8 cellular contexts compared by ENCODE assay signal in genomic region chr3:49397470-49397869, GRCh38. TPM values are rescaled to one million over a fixed set of nuclear protein-coding genes. Genes with fewer than 3 reads are reported as not detected.
DNase-seq lines count a peak whose midpoint lies in the region; ATAC-seq, FAIRE-seq and TF ChIP-seq lines count a peak whose summit lies in the region.

No MANE protein-coding gene starts in this region.

- TF ChIP-seq POLR2A in GM12878 (IDR thresholded peaks at IDR 0.05; ENCODE audit: low read depth, low read length): no peak

- POLR2A ChIA-PET in GM12878 (lab: Charles Lee): interaction anchor here (1.2 kb wide), 1 partner anchor 9 kb away, joined by 3 read pairs; no protein-coding TSS in a partner anchor
- POLR2A ChIA-PET in activated CD4-positive, alpha-beta memory T cell treated with anti-CD3 and anti-CD28 coated beads, Interleukin-2, amount 10 ng/mL, durations not matched to agents 7 days and 5 days (lab: Charles Lee): no interaction called here

- peaks cover 6% of the 10 kb centered on the region for H4K20me1 ChIP-seq in GM12878 (ENCODE audit: control insufficient read depth, insufficient read depth)

- no peak for ATAC-seq in stimulated activated naive CD8-positive, alpha-beta T cell treated with anti-CD3 and anti-CD28 coated beads, Interleukin-15, Interleukin-2, amounts not matched to agents 100 U/mL and 50 U/mL, for 24 hours
- ATAC-seq in GM12878: peak; percentile 89
- ATAC-seq in GM21619 (IDR thresholded peaks at IDR 0.05; ENCODE audit: unreplicated experiment): no peak

- CTCF ChIA-PET in GM12878 (lab: Yijun Ruan, JAX): interaction anchor here (0.8 to 1.0 kb wide), 3 partner anchors 11 to 52 kb away, joined by 3 read pairs; no protein-coding TSS in a partner anchor
- CTCF ChIA-PET in activated CD4-positive, alpha-beta memory T cell treated with anti-CD3 and anti-CD28 coated beads, Interleukin-2, amount 10 ng/mL, durations not matched to agents 7 days and 5 days (lab: Charles Lee): interaction anchor here (0.9 kb wide), 1 partner anchor 57 kb away, joined by 4 read pairs; the partner anchor contains the start of gene USP4

- TF ChIP-seq RAD21 in GM12878 (IDR thresholded peaks at IDR 0.05; ENCODE audit: insufficient read depth, low read depth, low read length): no peak

- no peak for TF ChIP-seq CTCF in GM12878 (IDR thresholded peaks at IDR 0.05 in 2 of 3, conservative IDR thresholded peaks at IDR 0.05 in 1 of 3; ENCODE audit: control insufficient read depth in 2 of 3, extremely low read depth in 1 of 3, insufficient read depth in 1 of 3, low read depth in 3 of 3, low read length in 3 of 3)
- no peak for TF ChIP-seq CTCF in coronary artery (IDR thresholded peaks at IDR 0.05)

- peak; percentile 84 for FAIRE-seq in GM12878 (lab: Jason Lieb, UNC)

- H3K4me1 ChIP-seq in GM12878 (ENCODE audit: control insufficient read depth, insufficient read depth, low read length): peaks cover 14% of the 10 kb centered on the region

- H3K27ac Mint-ChIP-seq in stimulated activated naive CD8-positive, alpha-beta T cell treated with anti-CD3 and anti-CD28 coated beads, Interleukin-15, Interleukin-2, amounts not matched to agents 100 ng/mL and 50 ng/mL, for 24 hours: peak overlapping the region; percentile 8
- no peak overlapping the region for H3K27ac Mint-ChIP-seq in activated CD4-positive, alpha-beta memory T cell treated with anti-CD3 and anti-CD28 coated beads, Interleukin-2, amount 10 ng/mL, durations not matched to agents 7 days and 5 days

- H3K36me3 Mint-ChIP-seq in stimulated activated naive CD8-positive, alpha-beta T cell treated with anti-CD3 and anti-CD28 coated beads, Interleukin-15, Interleukin-2, amounts not matched to agents 100 ng/mL and 50 ng/mL, for 24 hours (ENCODE audit: low read depth): peaks cover 64% of the 10 kb centered on the region
- H3K36me3 Mint-ChIP-seq in activated CD4-positive, alpha-beta memory T cell treated with anti-CD3 and anti-CD28 coated beads, Interleukin-2, amount 10 ng/mL, durations not matched to agents 7 days and 5 days (ENCODE audit: low read depth): peaks cover 51% of the 10 kb centered on the region

- no peak for TF ChIP-seq EP300 in GM12878 (IDR thresholded peaks at IDR 0.05; ENCODE audit: borderline replicate concordance in 1 of 2, control insufficient read depth in 1 of 2, low read depth in 2 of 2, low read length in 2 of 2)

- no peak overlapping the region for H3K9ac ChIP-seq in GM12878 (ENCODE audit: control insufficient read depth, insufficient read depth, low read length)

- H3K4me3 Mint-ChIP-seq in stimulated activated naive CD8-positive, alpha-beta T cell treated with anti-CD3 and anti-CD28 coated beads, Interleukin-15, Interleukin-2, amounts not matched to agents 100 ng/mL and 50 ng/mL, for 24 hours: no peak overlapping the region
- H3K4me3 Mint-ChIP-seq in activated CD4-positive, alpha-beta memory T cell treated with anti-CD3 and anti-CD28 coated beads, Interleukin-2, amount 10 ng/mL, durations not matched to agents 7 days and 5 days: no peak overlapping the region

- no peaks in the 10 kb centered on the region for H3K27me3 Mint-ChIP-seq in stimulated activated naive CD8-positive, alpha-beta T cell treated with anti-CD3 and anti-CD28 coated beads, Interleukin-15, Interleukin-2, amounts not matched to agents 100 ng/mL and 50 ng/mL, for 24 hours
- no peaks in the 10 kb centered on the region for H3K27me3 Mint-ChIP-seq in activated CD4-positive, alpha-beta memory T cell treated with anti-CD3 and anti-CD28 coated beads, Interleukin-2, amount 10 ng/mL, durations not matched to agents 7 days and 5 days

- 50% methylated on average over 4 of the region's 4 CpGs for WGBS in GM12878 (ENCODE audit: insufficient coverage, insufficient replicate concordance, low lambda C conversion rate, missing lambda C conversion rate)

- peaks cover 84% of the 10 kb centered on the region for H3K4me1 Mint-ChIP-seq in stimulated activated naive CD8-positive, alpha-beta T cell treated with anti-CD3 and anti-CD28 coated beads, Interleukin-15, Interleukin-2, amounts not matched to agents 100 ng/mL and 50 ng/mL, for 24 hours (ENCODE audit: low read depth)
- peaks cover 47% of the 10 kb centered on the region for H3K4me1 Mint-ChIP-seq in activated CD4-positive, alpha-beta memory T cell treated with anti-CD3 and anti-CD28 coated beads, Interleukin-2, amount 10 ng/mL, durations not matched to agents 7 days and 5 days

- no peak overlapping the region for H3K4me3 ChIP-seq in GM12878
- H3K4me3 ChIP-seq in coronary artery: no peak overlapping the region

- intact Hi-C loops in GM12878 (cut with micrococcal nuclease; ENCODE audit: unreplicated experiment): no loop called here

- no peak for DNase-seq in stimulated activated naive CD8-positive, alpha-beta T cell treated with anti-CD3 and anti-CD28 coated beads, Interleukin-15, Interleukin-2, amounts not matched to agents 100 U/mL and 50 U/mL, for 24 hours
- no peak for DNase-seq in GM12878 (ENCODE audit: low read depth, low spot score)
- peak; percentile 29 for DNase-seq in islet precursor cell
- DNase-seq in NOMO-1 treated with dmso at 0.1 percent for 144 hours (lab: John Stamatoyannopoulos, UW; ENCODE audit: unreplicated experiment): no peak
- no peak for DNase-seq in coronary artery (ENCODE audit: low spot score)
- DNase-seq in activated CD4-positive, alpha-beta memory T cell treated with anti-CD3 and anti-CD28 coated beads, Interleukin-2, amount 10 ng/mL, durations not matched to agents 7 days and 5 days: no peak

- no peaks in the 10 kb centered on the region for H3K9me3 Mint-ChIP-seq in stimulated activated naive CD8-positive, alpha-beta T cell treated with anti-CD3 and anti-CD28 coated beads, Interleukin-15, Interleukin-2, amounts not matched to agents 100 ng/mL and 50 ng/mL, for 24 hours
- no peaks in the 10 kb centered on the region for H3K9me3 Mint-ChIP-seq in activated CD4-positive, alpha-beta memory T cell treated with anti-CD3 and anti-CD28 coated beads, Interleukin-2, amount 10 ng/mL, durations not matched to agents 7 days and 5 days

- H3K36me3 ChIP-seq in GM12878 (ENCODE audit: control insufficient read depth in 2 of 2, insufficient read depth in 2 of 2, low read length in 1 of 2): peaks cover 7 to 12% of the 10 kb centered on the region in 2 experiments; a peak in 3 of 4 replicates

- in situ Hi-C loops in GM12878 (cut with MboI): no loop called here

- no peaks in the 10 kb centered on the region for H3K9me3 ChIP-seq in GM12878 (replicated peaks; ENCODE audit: control insufficient read depth, insufficient read depth, low read length)

- H2AFZ ChIP-seq in GM12878 (ENCODE audit: control insufficient read depth, low read depth, low read length): no peak overlapping the region

- no peak overlapping the region for H3K4me2 ChIP-seq in GM12878 (ENCODE audit: control insufficient read depth, insufficient read depth)

- RAD21 ChIA-PET in GM12878 (lab: Charles Lee; ENCODE audit: unreplicated experiment): no interaction called here

- TSS peak; percentile 7 for BruUV-seq in GM12878 (replicated peaks; lab: Mats Ljungman, UMichigan)

- H3K27ac ChIP-seq in GM12878 (ENCODE audit: control insufficient read depth, insufficient read depth) (no peak overlapping the region), coronary artery (no peak overlapping the region)

- SMC1A ChIA-PET in GM12878 (lab: Charles Lee; ENCODE audit: uncharacterized antibody, unreplicated experiment): interaction anchor here (0.9 to 1.2 kb wide), 3 partner anchors 8 to 58 kb away, joined by 3 to 5 read pairs (median 3); partner anchors contain the start of gene USP4

- H3K79me2 ChIP-seq in GM12878 (ENCODE audit: control insufficient read depth, insufficient read depth, low read length): peaks cover 84% of the 10 kb centered on the region

- H3K27me3 ChIP-seq in GM12878 (replicated peaks in 1 of 2; ENCODE audit: control insufficient read depth in 2 of 2, insufficient read depth in 2 of 2, low read length in 1 of 2): no peaks in the 10 kb centered on the region

RNA-seq across cellular contexts. Expression of gene RHOA, which starts 14.3 kb away (rescaled TPM):
- 56.0 and 62.2 TPM in 2 replicates for total RNA-seq in GM12878 (2013; cell fraction: nucleolus; rRNA removed)
- total RNA-seq in GM12878 (2014; rRNA removed): 246 and 269 TPM in 2 replicates
- 414 and 415 TPM in 2 replicates for total RNA-seq in GM12878 (2014; rRNA removed; fragmentation: Illumina TruSeq; extraction: Trizol)
- 463 and 474 TPM in 2 replicates for total RNA-seq in GM12878 (2021)
- 370 TPM for polyA plus RNA-seq in GM12878 (2011; ENCODE audit: low read depth)
- 265 and 285 TPM in 2 replicates for polyA plus RNA-seq in GM12878 (2011; rRNA removed)
- polyA plus RNA-seq in GM12878 (2011; cell fraction: cytosol; rRNA removed): 340 and 373 TPM in 2 replicates
- polyA plus RNA-seq in GM12878 (2011; cell fraction: nucleus; rRNA removed): 212 and 231 TPM in 2 replicates
- polyA plus RNA-seq in GM12878 (2012): 407 and 450 TPM in 2 replicates
- 568 and 674 TPM in 2 replicates for polyA plus RNA-seq in GM12878 (2014; fragmentation: Illumina TruSeq; extraction: Trizol)
- polyA plus RNA-seq in GM12878 (2014; fragmentation: Nextera tagmentation; extraction: Ambion mirVana): 1,000 to 10,000 TPM in 1 of 2 experiments, 100 to 1,000 TPM in 1; 696 to 1,049 TPM
- 332 and 351 TPM in 2 replicates for polyA plus RNA-seq in GM12878 (2014; rRNA removed)
- 100 to 1,000 TPM; 683 to 684 TPM for polyA plus RNA-seq in GM12878 (2016; fragmentation: Nextera tagmentation; extraction: Ambion mirVana)
- polyA minus RNA-seq in GM12878 (2011; rRNA and poly(A)+ RNA removed): 265 and 343 TPM in 2 replicates
- polyA minus RNA-seq in GM12878 (2011; cell fraction: cytosol; rRNA and poly(A)+ RNA removed): 183 and 242 TPM in 2 replicates
- polyA minus RNA-seq in GM12878 (2011; cell fraction: nucleus; rRNA and poly(A)+ RNA removed): 51.5 and 60.5 TPM in 2 replicates
- total RNA-seq in activated CD4-positive, alpha-beta memory T cell treated with anti-CD3 and anti-CD28 coated beads, Interleukin-2, amount 10 ng/mL, durations not matched to agents 7 days and 5 days: 100 to 1,000 TPM; 504 to 505 TPM

RNA-seq across cellular contexts. Expression of gene TCTA, which starts 14.8 kb away (rescaled TPM):
- 34.8 and 38.6 TPM in 2 replicates for total RNA-seq in GM12878 (2013; cell fraction: nucleolus; rRNA removed)
- total RNA-seq in GM12878 (2014; rRNA removed) (17.3 and 17.7 TPM in 2 replicates), GM12878 (2014; rRNA removed; fragmentation: Illumina TruSeq; extraction: Trizol) (12.7 and 13.7 TPM in 2 replicates), GM12878 (2021) (17.7 and 18.3 TPM in 2 replicates)
- polyA plus RNA-seq in GM12878 (2011; ENCODE audit: low read depth): 12.8 TPM
- polyA plus RNA-seq in GM12878 (2011; rRNA removed) (11.6 and 18.2 TPM in 2 replicates), GM12878 (2014; fragmentation: Illumina TruSeq; extraction: Trizol) (27.6 and 30.5 TPM in 2 replicates), GM12878 (2014; fragmentation: Nextera tagmentation; extraction: Ambion mirVana) (1 to 10 TPM; 6.5 to 7.1 TPM), GM12878 (2014; rRNA removed) (22.4 and 25.5 TPM in 2 replicates), GM12878 (2016; fragmentation: Nextera tagmentation; extraction: Ambion mirVana) (10 to 100 TPM; 27.6 to 27.9 TPM)
- 25.0 and 27.8 TPM in 2 replicates for polyA plus RNA-seq in GM12878 (2011; cell fraction: cytosol; rRNA removed)
- polyA plus RNA-seq in GM12878 (2011; cell fraction: nucleus; rRNA removed): 9.3 and 9.7 TPM in 2 replicates
- 13.8 and 18.9 TPM in 2 replicates for polyA plus RNA-seq in GM12878 (2012)
- 19.4 and 27.8 TPM in 2 replicates for polyA minus RNA-seq in GM12878 (2011; rRNA and poly(A)+ RNA removed)
- polyA minus RNA-seq in GM12878 (2011; cell fraction: cytosol; rRNA and poly(A)+ RNA removed): 6.1 and 8.2 TPM in 2 replicates
- 12.0 and 24.1 TPM in 2 replicates for polyA minus RNA-seq in GM12878 (2011; cell fraction: nucleus; rRNA and poly(A)+ RNA removed)
- 10 to 100 TPM; 19.7 to 22.4 TPM for total RNA-seq in activated CD4-positive, alpha-beta memory T cell treated with anti-CD3 and anti-CD28 coated beads, Interleukin-2, amount 10 ng/mL, durations not matched to agents 7 days and 5 days

RNA-seq across cellular contexts. Expression of gene AMT, which starts 24.8 kb away (rescaled TPM):
- total RNA-seq in GM12878 (2013; cell fraction: nucleolus; rRNA removed): 4.6 and 5.3 TPM in 2 replicates
- 0.45 and 0.54 TPM in 2 replicates for total RNA-seq in GM12878 (2014; rRNA removed)
- 0.41 and 0.76 TPM in 2 replicates for total RNA-seq in GM12878 (2014; rRNA removed; fragmentation: Illumina TruSeq; extraction: Trizol)
- total RNA-seq in GM12878 (2021): 2.4 and 3.8 TPM in 2 replicates
- 8.1 TPM for polyA plus RNA-seq in GM12878 (2011; ENCODE audit: low read depth)
- 4.5 and 7.2 TPM in 2 replicates for polyA plus RNA-seq in GM12878 (2011; rRNA removed)
- 3.0 and 4.0 TPM in 2 replicates for polyA plus RNA-seq in GM12878 (2011; cell fraction: cytosol; rRNA removed)
- 75.3 and 115 TPM in 2 replicates for polyA plus RNA-seq in GM12878 (2011; cell fraction: nucleus; rRNA removed)
- 8.2 and 8.3 TPM in 2 replicates for polyA plus RNA-seq in GM12878 (2012)
- polyA plus RNA-seq in GM12878 (2014; fragmentation: Illumina TruSeq; extraction: Trizol): 3.3 and 4.6 TPM in 2 replicates
- 1 to 10 TPM; 1.0 to 4.6 TPM for polyA plus RNA-seq in GM12878 (2014; fragmentation: Nextera tagmentation; extraction: Ambion mirVana)
- polyA plus RNA-seq in GM12878 (2014; rRNA removed): 2.4 and 3.6 TPM in 2 replicates
- 1 to 10 TPM; 1.6 to 2.8 TPM for polyA plus RNA-seq in GM12878 (2016; fragmentation: Nextera tagmentation; extraction: Ambion mirVana)
- polyA minus RNA-seq in GM12878 (2011; rRNA and poly(A)+ RNA removed): 2.2 and 2.6 TPM in 2 replicates
- not detected in 2 replicates for polyA minus RNA-seq in GM12878 (2011; cell fraction: cytosol; rRNA and poly(A)+ RNA removed)
- 4.2 and 5.4 TPM in 2 replicates for polyA minus RNA-seq in GM12878 (2011; cell fraction: nucleus; rRNA and poly(A)+ RNA removed)
- total RNA-seq in activated CD4-positive, alpha-beta memory T cell treated with anti-CD3 and anti-CD28 coated beads, Interleukin-2, amount 10 ng/mL, durations not matched to agents 7 days and 5 days: 1 to 10 TPM; 3.5 to 5.2 TPM

RNA-seq across cellular contexts. Expression of gene NICN1, which starts 31.7 kb away (rescaled TPM):
- total RNA-seq in GM12878 (2013; cell fraction: nucleolus; rRNA removed): 21.9 and 32.0 TPM in 2 replicates
- total RNA-seq in GM12878 (2014; rRNA removed) (9.1 and 9.8 TPM in 2 replicates), GM12878 (2014; rRNA removed; fragmentation: Illumina TruSeq; extraction: Trizol) (5.9 TPM in 2 replicates), GM12878 (2021) (17.8 and 19.0 TPM in 2 replicates)
- 13.1 TPM for polyA plus RNA-seq in GM12878 (2011; ENCODE audit: low read depth)
- polyA plus RNA-seq in GM12878 (2011; rRNA removed) (8.5 and 19.0 TPM in 2 replicates), GM12878 (2014; fragmentation: Illumina TruSeq; extraction: Trizol) (10.6 and 14.2 TPM in 2 replicates), GM12878 (2014; fragmentation: Nextera tagmentation; extraction: Ambion mirVana) (10 to 100 TPM; 12.5 to 16.2 TPM), GM12878 (2014; rRNA removed) (17.3 and 20.0 TPM in 2 replicates), GM12878 (2016; fragmentation: Nextera tagmentation; extraction: Ambion mirVana) (10 to 100 TPM; 14.1 to 17.9 TPM)
- 20.9 and 21.1 TPM in 2 replicates for polyA plus RNA-seq in GM12878 (2011; cell fraction: cytosol; rRNA removed)
- polyA plus RNA-seq in GM12878 (2011; cell fraction: nucleus; rRNA removed): 207 and 264 TPM in 2 replicates
- 14.8 and 17.4 TPM in 2 replicates for polyA plus RNA-seq in GM12878 (2012)
- 23.4 and 33.1 TPM in 2 replicates for polyA minus RNA-seq in GM12878 (2011; rRNA and poly(A)+ RNA removed)
- polyA minus RNA-seq in GM12878 (2011; cell fraction: cytosol; rRNA and poly(A)+ RNA removed): 6.0 and 8.8 TPM in 2 replicates
- 8.2 and 9.1 TPM in 2 replicates for polyA minus RNA-seq in GM12878 (2011; cell fraction: nucleus; rRNA and poly(A)+ RNA removed)
- total RNA-seq in activated CD4-positive, alpha-beta memory T cell treated with anti-CD3 and anti-CD28 coated beads, Interleukin-2, amount 10 ng/mL, durations not matched to agents 7 days and 5 days: 10 to 100 TPM; 23.8 to 25.5 TPM

RNA-seq across cellular contexts. Expression of gene GPX1, which starts 39.3 kb away (rescaled TPM):
- 28.0 and 29.5 TPM in 2 replicates for total RNA-seq in GM12878 (2013; cell fraction: nucleolus; rRNA removed)
- total RNA-seq in GM12878 (2014; rRNA removed): 639 and 705 TPM in 2 replicates
- 210 and 245 TPM in 2 replicates for total RNA-seq in GM12878 (2014; rRNA removed; fragmentation: Illumina TruSeq; extraction: Trizol)
- 555 and 560 TPM in 2 replicates for total RNA-seq in GM12878 (2021)
- polyA plus RNA-seq in GM12878 (2011; ENCODE audit: low read depth): 149 TPM
- polyA plus RNA-seq in GM12878 (2011; rRNA removed): 70.8 and 155 TPM in 2 replicates
- 287 and 437 TPM in 2 replicates for polyA plus RNA-seq in GM12878 (2011; cell fraction: cytosol; rRNA removed)
- polyA plus RNA-seq in GM12878 (2011; cell fraction: nucleus; rRNA removed): 173 and 177 TPM in 2 replicates
- polyA plus RNA-seq in GM12878 (2012): 320 and 364 TPM in 2 replicates
- polyA plus RNA-seq in GM12878 (2014; fragmentation: Illumina TruSeq; extraction: Trizol): 12.8 and 143 TPM in 2 replicates
- 100 to 1,000 TPM in 1 of 2 experiments, 10 to 100 TPM in 1; 32.0 to 174 TPM for polyA plus RNA-seq in GM12878 (2014; fragmentation: Nextera tagmentation; extraction: Ambion mirVana)
- polyA plus RNA-seq in GM12878 (2014; rRNA removed): 947 and 967 TPM in 2 replicates
- 1,000 to 10,000 TPM; 1,103 to 1,121 TPM for polyA plus RNA-seq in GM12878 (2016; fragmentation: Nextera tagmentation; extraction: Ambion mirVana)
- polyA minus RNA-seq in GM12878 (2011; rRNA and poly(A)+ RNA removed): 42.4 and 98.3 TPM in 2 replicates
- polyA minus RNA-seq in GM12878 (2011; cell fraction: cytosol; rRNA and poly(A)+ RNA removed): 48.2 and 50.4 TPM in 2 replicates
- polyA minus RNA-seq in GM12878 (2011; cell fraction: nucleus; rRNA and poly(A)+ RNA removed): 27.4 and 51.1 TPM in 2 replicates
- 10 to 100 TPM; 71.5 to 76.8 TPM for total RNA-seq in activated CD4-positive, alpha-beta memory T cell treated with anti-CD3 and anti-CD28 coated beads, Interleukin-2, amount 10 ng/mL, durations not matched to agents 7 days and 5 days
